ENCODE assay signal across 1 cellular context in genomic region chr17:30921544-30922196, GRCh38.
A peak's percentile ranks its signal among the peaks of the same experiment; 100 is the strongest.
TF ChIP-seq lines count a peak whose summit lies in the region.

ADAP2 (plus strand) TSS chr17:30921945; CDS start chr17:30922015, 70 bp downstream.

TF ChIP-seq in HEK293, 187 proteins besides CTCF, POLR2A, EP300 and RAD21 (continued from another document):
- TF ChIP-seq PRDM2 (tag by site-specific recombination; IDR thresholded peaks at IDR 0.05; ENCODE audit: borderline replicate concordance): no peak
- no peak for TF ChIP-seq REPIN1 (tag by site-specific recombination; IDR thresholded peaks at IDR 0.05; ENCODE audit: low read depth)
- no peak for TF ChIP-seq YY2 (tag by site-specific recombination; IDR thresholded peaks at IDR 0.05)
- peak; percentile 25 for TF ChIP-seq ZBTB26 (tag by site-specific recombination; optimal IDR thresholded peaks at IDR 0.05)
- peak; percentile 20; the same call in 1 of the 2 replicates for TF ChIP-seq ZBTB8A (tag by site-specific recombination; IDR thresholded peaks at IDR 0.05)
- 0 out of 2 replicates have a peak, but pooled peaks have one; percentile 42 for TF ChIP-seq BCL11B (tag by site-specific recombination; IDR thresholded peaks at IDR 0.05; ENCODE audit: low read depth)
- 0 out of 2 replicates have a peak, but pooled peaks have one; percentile 72 for TF ChIP-seq ZSCAN30 (tag by site-specific recombination; IDR thresholded peaks at IDR 0.05)
- no peak for TF ChIP-seq ZNF239 (tag by site-specific recombination; IDR thresholded peaks at IDR 0.05)
